In the genomic region with DNA sequence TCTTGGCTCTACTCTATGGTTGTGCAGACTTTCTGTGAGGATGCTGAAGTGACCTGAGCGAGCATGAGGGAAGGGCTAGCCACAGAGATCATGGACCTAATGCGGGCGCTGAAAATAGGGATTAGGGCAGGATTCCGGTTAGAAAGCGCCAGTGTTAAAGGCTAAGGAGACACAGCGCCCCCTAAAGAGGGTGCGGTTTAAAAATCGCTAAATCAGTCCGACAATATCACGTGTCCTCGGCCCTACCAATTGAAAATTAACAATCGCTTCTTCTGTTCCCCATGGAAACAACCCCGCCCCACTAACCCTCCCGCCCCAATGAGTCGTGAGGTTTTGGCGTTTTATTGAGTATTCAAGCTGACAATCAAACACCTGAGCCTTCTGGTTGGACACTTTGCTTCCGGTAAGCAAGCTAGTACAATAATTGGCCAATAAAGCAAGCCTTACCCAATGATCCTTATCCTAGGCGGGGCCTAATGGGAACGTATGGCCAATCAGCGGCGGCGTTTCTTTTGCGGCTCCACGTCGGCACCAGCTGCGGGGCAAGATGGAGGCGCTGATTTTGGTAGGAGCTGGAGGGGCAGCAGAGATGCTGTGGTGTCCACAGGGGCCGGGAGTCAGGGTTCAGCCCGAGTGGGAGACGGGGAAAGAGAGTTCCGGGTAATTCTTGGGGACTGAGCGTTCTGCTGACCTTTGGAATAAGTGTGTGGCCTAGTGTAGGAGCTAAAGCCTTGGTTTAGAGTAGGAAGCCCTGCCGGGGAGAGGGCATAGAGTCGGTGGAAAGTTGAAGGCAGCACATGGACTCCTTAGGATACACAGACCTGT, we compare ENCODE assay signal across 8 cellular contexts. TPM values are rescaled to one million over a fixed set of nuclear protein-coding genes. Genes with fewer than 3 reads are reported as not detected.
DNase-seq lines count a peak whose midpoint lies in the region; ATAC-seq, FAIRE-seq and TF ChIP-seq lines count a peak whose summit lies in the region.

A gene with protein sequence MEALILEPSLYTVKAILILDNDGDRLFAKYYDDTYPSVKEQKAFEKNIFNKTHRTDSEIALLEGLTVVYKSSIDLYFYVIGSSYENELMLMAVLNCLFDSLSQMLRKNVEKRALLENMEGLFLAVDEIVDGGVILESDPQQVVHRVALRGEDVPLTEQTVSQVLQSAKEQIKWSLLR (plus strand): TSS at position 515 of the 825 bp plus-strand sequence. CDS start 33 bp downstream, at position 548.

- H3K4me3 ChIP-seq in BLaER1 (peak within 1 kb of the TSS; percentile 90), choroid plexus epithelial cell (ENCODE audit: low read depth, low read length) (peak within 1 kb of the TSS; percentile 68)

- peak within 1 kb of the TSS; percentile 87 for H3K27ac ChIP-seq in BLaER1

- DNase-seq in GM19239 (ENCODE audit: insufficient read length, low spot score), result peak; percentile 87
- peak; percentile 98 to 99 for DNase-seq in NCI-H524 (lab: John Stamatoyannopoulos, UW)
- DNase-seq in activated CD4-positive, alpha-beta T cell treated with anti-CD3 and anti-CD28 coated beads for 36 hours, result peak; percentile 96
- peak; percentile 100 for DNase-seq in choroid plexus epithelial cell (ENCODE audit: low read depth)
- peak; percentile 100 for DNase-seq in kidney glomerular epithelial cell (lab: John Stamatoyannopoulos, UW)
- DNase-seq in stimulated activated CD4-positive, alpha-beta T cell treated with anti-CD3 and anti-CD28 coated beads, Interleukin-1b, Interleukin-23, amount 100 ng/mL, for 1 hour (ENCODE audit: low read depth in 2 of 2), result peak; percentile 80

- peak; percentile 89 for TF ChIP-seq CTCF in choroid plexus epithelial cell (conservative IDR thresholded peaks at IDR 0.05; ENCODE audit: low read depth, low read length)

- CTCF ChIA-PET in activated CD4-positive, alpha-beta T cell treated with anti-CD3 and anti-CD28 coated beads for 36 hours (lab: Charles Lee), result interaction anchor here (0.5 to 6.7 kb wide), 51 partner anchors 8 to 581 kb away, joined by 3 to 49 read pairs (median 4); a partner anchor contains a TSS

- H3K9me3 Mint-ChIP-seq in activated CD4-positive, alpha-beta T cell treated with anti-CD3 and anti-CD28 coated beads for 36 hours (ENCODE audit: low read depth), result no peaks in the 10 kb centered on the region

- ATAC-seq in HG03457 (IDR thresholded peaks at IDR 0.05; ENCODE audit: unreplicated experiment), result peak; percentile 98
- ATAC-seq in activated CD4-positive, alpha-beta T cell treated with anti-CD3 and anti-CD28 coated beads for 36 hours, result peak; percentile 99

- H3K27me3 ChIP-seq in BLaER1, result no peaks in the 10 kb centered on the region

- H3K9me3 ChIP-seq in BLaER1, result no peaks in the 10 kb centered on the region

- peaks cover 2% of the 10 kb centered on the region for H3K36me3 Mint-ChIP-seq in activated CD4-positive, alpha-beta T cell treated with anti-CD3 and anti-CD28 coated beads for 36 hours (ENCODE audit: low read depth)

- POLR2A ChIA-PET in activated CD4-positive, alpha-beta T cell treated with anti-CD3 and anti-CD28 coated beads for 36 hours (lab: Charles Lee), result interaction anchor here (0.6 to 1.3 kb wide), 13 partner anchors 18 to 49 kb away, joined by 3 to 17 read pairs (median 4); a partner anchor contains a TSS

- no peaks in the 10 kb centered on the region for H3K27me3 Mint-ChIP-seq in activated CD4-positive, alpha-beta T cell treated with anti-CD3 and anti-CD28 coated beads for 36 hours

- H3K4me1 Mint-ChIP-seq in activated CD4-positive, alpha-beta T cell treated with anti-CD3 and anti-CD28 coated beads for 36 hours, result peaks cover 36% of the 10 kb centered on the region

- peaks cover 42% of the 10 kb centered on the region for H3K4me1 ChIP-seq in BLaER1

- H3K4me2 ChIP-seq in BLaER1, result peak within 1 kb of the TSS; percentile 80

- FAIRE-seq in GM19239 (lab: Jason Lieb, UNC), result peak; percentile 98

- H3K27ac Mint-ChIP-seq in activated CD4-positive, alpha-beta T cell treated with anti-CD3 and anti-CD28 coated beads for 36 hours, result peak within 1 kb of the TSS; percentile 92

- intact Hi-C loops in activated CD4-positive, alpha-beta T cell treated with anti-CD3 and anti-CD28 coated beads for 36 hours (cut with DNase I, micrococcal nuclease), result loop anchor here (1.0 to 2.0 kb wide), 6 partner anchors 34 to 172 kb away; a partner anchor contains a TSS

- peak within 1 kb of the TSS; percentile 95 for H3K9ac ChIP-seq in BLaER1

- peak within 1 kb of the TSS; percentile 96 for H3K4me3 Mint-ChIP-seq in activated CD4-positive, alpha-beta T cell treated with anti-CD3 and anti-CD28 coated beads for 36 hours

- peaks cover 3% of the 10 kb centered on the region; the same call in 1 of the 2 replicates for H4K20me1 ChIP-seq in BLaER1

- peaks cover 17% of the 10 kb centered on the region for H3K36me3 ChIP-seq in BLaER1

RNA-seq across cellular contexts. Expression of the gene that starts here (rescaled TPM):
- total RNA-seq in activated CD4-positive, alpha-beta T cell treated with anti-CD3 and anti-CD28 coated beads for 36 hours, result 10 to 100 TPM; 95.2 to 98.7 TPM

Comparison
In these comparisons a context has a peak if more than half of its experiments do, and no peak if none do; other contexts are left out.
1. Peak in every context shown above with its lines: DNase-seq, ATAC-seq, H3K4me3 ChIP-seq and H3K27ac ChIP-seq.